In genomic region chr19:39508629-39509028, GRCh38 we compare ENCODE assay signal across 2 cellular contexts.
TF ChIP-seq lines count a peak whose summit lies in the region.

No MANE protein-coding gene starts in this region.

TF ChIP-seq in A549, 52 proteins besides CTCF, POLR2A, EP300 and RAD21:
- TF ChIP-seq KDM1A (IDR thresholded peaks at IDR 0.05; ENCODE audit: low read depth) (peak; percentile 13; the same call in 1 of the 2 replicates), USF2 (IDR thresholded peaks at IDR 0.05) (no peak)

TF ChIP-seq in K562, 482 proteins besides CTCF, POLR2A, EP300 and RAD21:
- TF ChIP-seq MTA2 (IDR thresholded peaks at IDR 0.05; ENCODE audit: low read depth): no peak
- peak; percentile 22 for TF ChIP-seq RBM25 (IDR thresholded peaks at IDR 0.05; ENCODE audit: low read depth, low read length, severe bottlenecking)
- TF ChIP-seq MCM3 (IDR thresholded peaks at IDR 0.05): no peak
- TF ChIP-seq BCOR (IDR thresholded peaks at IDR 0.05): 0 out of 2 replicates have a peak, but pooled peaks have one; percentile 28
- TF ChIP-seq ZNF121 (CRISPR knock-in tag; conservative IDR thresholded peaks at IDR 0.05): peak; percentile 92
